1 cellular context compared by ENCODE assay signal in the genomic region with DNA sequence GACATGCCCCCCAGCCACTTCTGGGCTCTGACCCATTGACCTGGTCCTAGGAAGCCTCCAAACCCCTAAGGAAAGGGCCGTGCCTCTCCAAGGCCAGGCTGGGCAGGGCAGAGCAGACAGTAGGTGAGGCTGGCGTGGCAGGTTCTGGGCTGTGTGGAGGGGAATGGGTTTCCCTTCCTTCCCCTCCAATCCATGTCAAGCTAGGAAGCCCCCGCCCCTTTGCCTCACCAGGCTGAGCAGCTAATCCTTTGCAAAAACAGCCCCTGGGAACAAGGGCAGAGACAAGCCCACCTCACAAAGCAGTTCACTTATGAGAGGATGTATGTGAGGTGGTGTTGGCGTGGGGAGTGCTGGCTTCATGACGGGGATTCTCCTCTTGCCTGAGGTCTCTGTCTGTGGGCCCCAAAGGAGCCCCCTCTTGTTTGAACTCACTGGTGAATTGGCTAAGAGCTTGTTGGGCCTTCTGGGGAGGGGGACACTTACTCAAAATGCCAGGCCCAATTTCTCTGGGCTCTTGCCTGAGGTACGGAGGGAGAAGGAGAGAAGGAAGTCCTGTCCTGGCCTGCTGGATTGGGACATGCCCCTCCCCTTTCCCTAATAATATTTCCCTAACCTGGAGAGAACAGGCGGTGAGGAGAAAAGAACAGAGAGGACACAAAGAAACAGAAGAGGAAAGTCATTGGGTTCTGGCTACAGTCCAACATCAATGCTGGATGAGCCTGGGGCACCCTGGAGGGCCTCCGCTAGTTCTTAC.
TF ChIP-seq lines count a peak whose summit lies in the region.

No MANE protein-coding gene starts in this region.

TF ChIP-seq in WTC11, 78 proteins besides CTCF, POLR2A, EP300 and RAD21:
- TF ChIP-seq, protein P1, sequence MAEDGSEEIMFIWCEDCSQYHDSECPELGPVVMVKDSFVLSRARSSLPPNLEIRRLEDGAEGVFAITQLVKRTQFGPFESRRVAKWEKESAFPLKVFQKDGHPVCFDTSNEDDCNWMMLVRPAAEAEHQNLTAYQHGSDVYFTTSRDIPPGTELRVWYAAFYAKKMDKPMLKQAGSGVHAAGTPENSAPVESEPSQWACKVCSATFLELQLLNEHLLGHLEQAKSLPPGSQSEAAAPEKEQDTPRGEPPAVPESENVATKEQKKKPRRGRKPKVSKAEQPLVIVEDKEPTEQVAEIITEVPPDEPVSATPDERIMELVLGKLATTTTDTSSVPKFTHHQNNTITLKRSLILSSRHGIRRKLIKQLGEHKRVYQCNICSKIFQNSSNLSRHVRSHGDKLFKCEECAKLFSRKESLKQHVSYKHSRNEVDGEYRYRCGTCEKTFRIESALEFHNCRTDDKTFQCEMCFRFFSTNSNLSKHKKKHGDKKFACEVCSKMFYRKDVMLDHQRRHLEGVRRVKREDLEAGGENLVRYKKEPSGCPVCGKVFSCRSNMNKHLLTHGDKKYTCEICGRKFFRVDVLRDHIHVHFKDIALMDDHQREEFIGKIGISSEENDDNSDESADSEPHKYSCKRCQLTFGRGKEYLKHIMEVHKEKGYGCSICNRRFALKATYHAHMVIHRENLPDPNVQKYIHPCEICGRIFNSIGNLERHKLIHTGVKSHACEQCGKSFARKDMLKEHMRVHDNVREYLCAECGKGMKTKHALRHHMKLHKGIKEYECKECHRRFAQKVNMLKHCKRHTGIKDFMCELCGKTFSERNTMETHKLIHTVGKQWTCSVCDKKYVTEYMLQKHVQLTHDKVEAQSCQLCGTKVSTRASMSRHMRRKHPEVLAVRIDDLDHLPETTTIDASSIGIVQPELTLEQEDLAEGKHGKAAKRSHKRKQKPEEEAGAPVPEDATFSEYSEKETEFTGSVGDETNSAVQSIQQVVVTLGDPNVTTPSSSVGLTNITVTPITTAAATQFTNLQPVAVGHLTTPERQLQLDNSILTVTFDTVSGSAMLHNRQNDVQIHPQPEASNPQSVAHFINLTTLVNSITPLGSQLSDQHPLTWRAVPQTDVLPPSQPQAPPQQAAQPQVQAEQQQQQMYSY (CRISPR knock-in tag; IDR thresholded peaks at IDR 0.05) = peak; percentile 91
- TF ChIP-seq, protein P2, sequence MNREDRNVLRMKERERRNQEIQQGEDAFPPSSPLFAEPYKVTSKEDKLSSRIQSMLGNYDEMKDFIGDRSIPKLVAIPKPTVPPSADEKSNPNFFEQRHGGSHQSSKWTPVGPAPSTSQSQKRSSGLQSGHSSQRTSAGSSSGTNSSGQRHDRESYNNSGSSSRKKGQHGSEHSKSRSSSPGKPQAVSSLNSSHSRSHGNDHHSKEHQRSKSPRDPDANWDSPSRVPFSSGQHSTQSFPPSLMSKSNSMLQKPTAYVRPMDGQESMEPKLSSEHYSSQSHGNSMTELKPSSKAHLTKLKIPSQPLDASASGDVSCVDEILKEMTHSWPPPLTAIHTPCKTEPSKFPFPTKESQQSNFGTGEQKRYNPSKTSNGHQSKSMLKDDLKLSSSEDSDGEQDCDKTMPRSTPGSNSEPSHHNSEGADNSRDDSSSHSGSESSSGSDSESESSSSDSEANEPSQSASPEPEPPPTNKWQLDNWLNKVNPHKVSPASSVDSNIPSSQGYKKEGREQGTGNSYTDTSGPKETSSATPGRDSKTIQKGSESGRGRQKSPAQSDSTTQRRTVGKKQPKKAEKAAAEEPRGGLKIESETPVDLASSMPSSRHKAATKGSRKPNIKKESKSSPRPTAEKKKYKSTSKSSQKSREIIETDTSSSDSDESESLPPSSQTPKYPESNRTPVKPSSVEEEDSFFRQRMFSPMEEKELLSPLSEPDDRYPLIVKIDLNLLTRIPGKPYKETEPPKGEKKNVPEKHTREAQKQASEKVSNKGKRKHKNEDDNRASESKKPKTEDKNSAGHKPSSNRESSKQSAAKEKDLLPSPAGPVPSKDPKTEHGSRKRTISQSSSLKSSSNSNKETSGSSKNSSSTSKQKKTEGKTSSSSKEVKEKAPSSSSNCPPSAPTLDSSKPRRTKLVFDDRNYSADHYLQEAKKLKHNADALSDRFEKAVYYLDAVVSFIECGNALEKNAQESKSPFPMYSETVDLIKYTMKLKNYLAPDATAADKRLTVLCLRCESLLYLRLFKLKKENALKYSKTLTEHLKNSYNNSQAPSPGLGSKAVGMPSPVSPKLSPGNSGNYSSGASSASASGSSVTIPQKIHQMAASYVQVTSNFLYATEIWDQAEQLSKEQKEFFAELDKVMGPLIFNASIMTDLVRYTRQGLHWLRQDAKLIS (CRISPR knock-in tag; IDR thresholded peaks at IDR 0.05; ENCODE audit: borderline replicate concordance) = no peak
